ENCODE assay signal across 9 cellular contexts in genomic region chr10:18140957-18141888, GRCh38. TPM values are rescaled to one million over a fixed set of nuclear protein-coding genes. Genes with fewer than 3 reads are reported as not detected.
DNase-seq lines count a peak whose midpoint lies in the region; ATAC-seq and TF ChIP-seq lines count a peak whose summit lies in the region.
"Had no signal": no experiment of that assay in that cellular context is flagged by ENCODE, and none has a peak within 500 bp of the region (broad histone marks: within the 10 kb centered on the region; RNA-seq: fewer than 3 reads in every experiment).

No MANE protein-coding gene starts in this region.

- peaks cover 0 to 11% (median 0%) of the 10 kb centered on the region in 10 experiments; a peak in 9 of 20 replicates for H3K4me1 ChIP-seq in BLaER1 treated with 17β-estradiol and CSF1 and Interleukin-3, amounts not matched to agents 10 nM and 100 nM
- H3K4me1 ChIP-seq in RWPE2 (ENCODE audit: insufficient read depth, poor library complexity, severe bottlenecking), result no peaks in the 10 kb centered on the region

- no peak overlapping the region for H3K27ac ChIP-seq in BLaER1 treated with 17β-estradiol and CSF1 and Interleukin-3, amounts not matched to agents 10 nM and 100 nM
- no peak overlapping the region for H3K27ac ChIP-seq in RWPE2 (ENCODE audit: poor library complexity, severe bottlenecking)

- H3K4me3 Mint-ChIP-seq in osteocyte (ENCODE audit: unreplicated experiment), result peak overlapping the region; percentile 66

- H3K9me3 Mint-ChIP-seq in osteocyte (ENCODE audit: unreplicated experiment), result no peaks in the 10 kb centered on the region

- H3K9ac ChIP-seq in BLaER1 treated with 17β-estradiol and CSF1 and Interleukin-3, amounts not matched to agents 10 nM and 100 nM, result no peak overlapping the region

- peak overlapping the region in 5 of 10 experiments; percentile 19 to 54 (median 38); a peak in 8 of 20 replicates for H3K4me3 ChIP-seq in BLaER1 treated with 17β-estradiol and CSF1 and Interleukin-3, amounts not matched to agents 10 nM and 100 nM
- H3K4me3 ChIP-seq in RWPE2 (ENCODE audit: severe bottlenecking), result peak overlapping the region; percentile 38

- H3K36me3 Mint-ChIP-seq in osteocyte (ENCODE audit: unreplicated experiment), result no peaks in the 10 kb centered on the region

- H3K27me3 Mint-ChIP-seq in osteocyte (ENCODE audit: unreplicated experiment), result peaks cover 75% of the 10 kb centered on the region

- ATAC-seq in RWPE2 (ENCODE audit: low read depth), result peak; percentile 26; the same call in 2 of the 3 replicates
- no peak for ATAC-seq in GM19467 (IDR thresholded peaks at IDR 0.05; ENCODE audit: unreplicated experiment)
- ATAC-seq in GM21526 (IDR thresholded peaks at IDR 0.05; ENCODE audit: low FRiP score, unreplicated experiment), result no peak
- ATAC-seq in GM18520 (IDR thresholded peaks at IDR 0.05; ENCODE audit: unreplicated experiment), result no peak

- intact Hi-C loops in head of caudate nucleus (cut with DNase I), result no loop called here

- TF ChIP-seq CTCF in RWPE2 (IDR thresholded peaks at IDR 0.05; ENCODE audit: poor library complexity, severe bottlenecking) (no peak), osteocyte (IDR thresholded peaks at IDR 0.05) (no peak)

- peaks cover 30 to 50% (median 41%) of the 10 kb centered on the region in 11 experiments for H3K27me3 ChIP-seq in BLaER1 treated with 17β-estradiol and CSF1 and Interleukin-3, amounts not matched to agents 10 nM and 100 nM
- peaks cover 34% of the 10 kb centered on the region for H3K27me3 ChIP-seq in RWPE2 (ENCODE audit: insufficient read depth, poor library complexity, severe bottlenecking)

- DNase-seq in RWPE2 (ENCODE audit: low spot score) (no peak), head of caudate nucleus (peak in 33 of 42 donors; percentile 10 to 70 (median 33)), osteocyte (ENCODE audit: extremely low spot score, unreplicated experiment) (no peak), activated T-cell treated with anti-CD3 and anti-CD28 coated beads for 4 hours (no peak)
- DNase-seq: stimulated activated CD4-positive, alpha-beta T cell treated with anti-CD3 and anti-CD28 coated beads, Interleukin-4, amount 100 ng/mL, for 24 hours had no signal

- H3K27ac Mint-ChIP-seq in osteocyte (ENCODE audit: unreplicated experiment), result no peak overlapping the region

- peaks cover 17 to 31% (median 26%) of the 10 kb centered on the region in 11 experiments for H3K9me3 ChIP-seq in BLaER1 treated with 17β-estradiol and CSF1 and Interleukin-3, amounts not matched to agents 10 nM and 100 nM (replicated peaks in 1 of 11)
- H3K9me3 ChIP-seq in RWPE2 (ENCODE audit: severe bottlenecking), result no peaks in the 10 kb centered on the region

- H4K20me1 ChIP-seq in BLaER1 treated with 17β-estradiol and CSF1 and Interleukin-3, amounts not matched to agents 10 nM and 100 nM, result no peaks in the 10 kb centered on the region

- H3K36me3 ChIP-seq in BLaER1 treated with 17β-estradiol and CSF1 and Interleukin-3, amounts not matched to agents 10 nM and 100 nM, result no peaks in the 10 kb centered on the region; a peak in 1 of 22 replicates
- H3K36me3 ChIP-seq in RWPE2 (ENCODE audit: low read depth), result no peaks in the 10 kb centered on the region

- peak overlapping the region in 6 of 11 experiments; percentile 15 to 41 (median 25); a peak in 6 of 22 replicates for H3K4me2 ChIP-seq in BLaER1 treated with 17β-estradiol and CSF1 and Interleukin-3, amounts not matched to agents 10 nM and 100 nM

- H3K4me1 Mint-ChIP-seq in osteocyte (ENCODE audit: unreplicated experiment), result peaks cover 12% of the 10 kb centered on the region

RNA-seq across cellular contexts. Expression of gene CACNB2, which starts 1.0 kb away (rescaled TPM):
- total RNA-seq in osteocyte, result 0.43 TPM in 1 of 2 replicates, not detected in the other

Comparison
In these comparisons a context has a peak if more than half of its experiments do, and no peak if none do; other contexts are left out.
1. DNase-seq: peak in head of caudate nucleus (33 of 42); none in RWPE2 (single experiment), osteocyte (single experiment) and activated T-cell treated with anti-CD3 and anti-CD28 coated beads for 4 hours (single experiment).